In the genomic region with DNA sequence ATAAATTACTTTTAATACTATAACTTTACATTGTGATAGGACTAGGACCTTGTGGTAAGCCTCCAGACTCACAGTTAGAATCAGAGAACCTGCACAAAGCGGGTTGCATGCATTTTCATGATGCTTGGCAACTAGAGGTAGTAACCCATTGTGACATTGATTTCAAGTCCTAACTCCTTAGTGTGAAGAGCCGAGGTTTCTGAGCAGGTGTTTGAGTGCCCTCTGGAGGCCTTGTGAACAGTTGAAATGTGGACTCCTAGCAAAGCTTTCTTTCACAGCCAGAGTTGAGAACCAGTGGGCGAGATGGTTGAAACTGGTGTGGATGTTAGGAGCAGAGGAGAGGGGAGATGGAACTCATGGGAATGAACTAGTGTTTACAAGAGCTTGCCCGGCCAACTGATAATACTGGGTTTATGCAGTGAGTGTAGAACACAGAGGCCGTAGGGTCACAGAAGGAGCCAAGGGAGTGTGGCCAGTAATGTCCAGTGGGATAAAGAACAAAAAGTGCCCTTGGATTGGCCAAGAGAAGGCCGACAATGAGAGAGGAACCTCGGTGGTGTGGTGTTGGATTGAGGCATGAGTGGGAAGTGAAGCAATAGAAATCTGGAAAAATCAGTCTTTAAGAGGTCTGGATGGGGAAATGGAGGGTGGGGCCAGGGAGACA, we compare ENCODE assay signal across 8 cellular contexts. TPM values are rescaled to one million over a fixed set of nuclear protein-coding genes. Genes with fewer than 3 reads are reported as not detected.
DNase-seq lines count a peak whose midpoint lies in the region; ATAC-seq and TF ChIP-seq lines count a peak whose summit lies in the region.

No MANE protein-coding gene starts in this region.

- in situ Hi-C loops in GM13976 (cut with MboI; ENCODE audit: low sequenced_read_pairs, unreplicated experiment), result no loop called here

- H3K4me1 ChIP-seq in thyroid gland, result peaks cover 16 to 51% of the 10 kb centered on the region in 2 donors

- H3K27ac Mint-ChIP-seq in memory B cell, result no peak overlapping the region

- peaks cover 13% of the 10 kb centered on the region for H3K36me3 Mint-ChIP-seq in memory B cell

- H3K9me3 ChIP-seq in thyroid gland, result no peaks in the 10 kb centered on the region

- peak overlapping the region in 2 of 3 donors; percentile 30 to 87 for H3K27ac ChIP-seq in thyroid gland

- H3K4me3 Mint-ChIP-seq in memory B cell, result no peak overlapping the region

- intact Hi-C loops in thyroid gland (cut with DNase I), result loop anchor here (5.0 to 10.0 kb wide), 2 partner anchors 77 to 189 kb away; no protein-coding TSS in a partner anchor

- no peaks in the 10 kb centered on the region for H3K36me3 ChIP-seq in thyroid gland

- H3K27me3 ChIP-seq in thyroid gland, result no peaks in the 10 kb centered on the region

- no peak for TF ChIP-seq POLR2A in thyroid gland (IDR thresholded peaks at IDR 0.05)

- peak; percentile 60 to 72 for ATAC-seq in activated CD4-positive, CD25-positive, alpha-beta regulatory T cell treated with anti-CD3 and anti-CD28 coated beads, Interleukin-2, amount 50 U/mL, for 24 hours
- ATAC-seq in memory B cell (ENCODE audit: low read depth) (peak; percentile 85), HG02840 (IDR thresholded peaks at IDR 0.05; ENCODE audit: low FRiP score, unreplicated experiment) (no peak)

- H3K9me3 Mint-ChIP-seq in memory B cell, result no peaks in the 10 kb centered on the region

- WGBS in thyroid gland, 2 donors, result 56 to 58% methylated on average over 7 of the region's 7 CpGs

- TF ChIP-seq CTCF in GM13976 (IDR thresholded peaks at IDR 0.05; ENCODE audit: borderline replicate concordance, control extremely low read depth, extremely low read depth, insufficient read depth, missing control alignments) (peak; percentile 60), thyroid gland (IDR thresholded peaks at IDR 0.05) (peak in 5 of 6 experiments; percentile 48 to 83 (median 73))

- DNase-seq in AG08395 (ENCODE audit: low spot score) (peak; percentile 67), GM13976 (ENCODE audit: low spot score) (peak; percentile 39), NCI-H2227 treated with DMSO at 0.1 percent for 48 hours (lab: John Stamatoyannopoulos, UW) (peak; percentile 62), ecto neural progenitor cell (ENCODE audit: low spot score) (peak; percentile 60), memory B cell (ENCODE audit: low spot score in 2 of 2) (peak; percentile 17 to 32), thyroid gland (peak; percentile 55 to 60)

- H3K4me1 Mint-ChIP-seq in memory B cell, result peaks cover 22% of the 10 kb centered on the region

- H3K27me3 Mint-ChIP-seq in memory B cell, result no peaks in the 10 kb centered on the region

- H3K4me3 ChIP-seq in thyroid gland (replicated peaks in 1 of 3), result no peak overlapping the region

RNA-seq across cellular contexts. Expression of gene ZNF664, which starts 10.9 kb away (rescaled TPM):
- total RNA-seq in thyroid gland, result 100 to 1,000 TPM; 120 to 187 (median 138) TPM

RNA-seq across cellular contexts. Expression of gene CCDC92, which starts 11.3 kb away (rescaled TPM):
- 10 to 100 TPM; 26.6 to 47.0 (median 39.1) TPM for total RNA-seq in thyroid gland
